ENCODE assay signal across 1 cellular context in the genomic region with DNA sequence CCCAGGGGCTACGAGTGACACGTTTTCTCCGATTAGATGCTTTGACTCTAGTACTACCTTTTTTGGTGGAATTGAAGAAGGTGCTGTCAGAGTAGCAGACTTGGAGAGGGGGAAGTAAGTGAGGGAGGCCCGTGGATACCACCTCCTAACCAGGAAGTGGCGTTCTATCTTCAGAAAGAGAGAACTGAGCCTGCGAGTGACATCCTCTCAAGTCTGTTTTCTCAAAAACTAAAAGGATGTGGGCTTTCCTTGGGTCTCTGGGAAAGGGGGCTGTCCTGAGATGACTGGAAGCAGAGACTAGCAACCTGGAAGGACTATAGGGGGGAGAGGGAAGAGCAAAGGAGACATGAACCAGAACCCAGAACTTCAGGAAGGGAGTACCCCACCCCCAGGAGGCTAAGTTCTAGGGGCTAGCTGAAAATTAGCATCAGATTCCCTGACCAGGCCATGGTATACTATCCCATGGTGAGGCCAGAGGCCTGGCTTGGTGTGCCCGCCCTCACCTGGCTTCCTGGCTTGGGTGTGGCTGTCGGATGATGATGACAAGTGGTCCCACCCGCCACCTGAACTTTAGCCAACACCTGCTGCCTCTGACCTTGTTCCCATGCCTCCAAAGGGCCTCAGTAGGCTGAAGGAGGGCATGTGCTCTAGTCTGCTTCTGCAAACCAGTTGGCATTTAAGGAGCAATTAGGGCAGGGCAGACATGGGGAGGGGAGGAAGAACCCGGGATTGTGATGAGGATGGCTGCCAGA.
TF ChIP-seq lines count a peak whose summit lies in the region.

No MANE protein-coding gene starts in this region.

TF ChIP-seq in HCT116, 20 proteins besides CTCF, POLR2A, EP300 and RAD21:
- TF ChIP-seq, protein P1, sequence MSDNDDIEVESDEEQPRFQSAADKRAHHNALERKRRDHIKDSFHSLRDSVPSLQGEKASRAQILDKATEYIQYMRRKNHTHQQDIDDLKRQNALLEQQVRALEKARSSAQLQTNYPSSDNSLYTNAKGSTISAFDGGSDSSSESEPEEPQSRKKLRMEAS (IDR thresholded peaks at IDR 0.05) = peak; percentile 14; the same call in 1 of the 2 replicates
- TF ChIP-seq SRF (IDR thresholded peaks at IDR 0.05; ENCODE audit: low read depth) (no peak), EZH2phosphoT487 (IDR thresholded peaks at IDR 0.05; ENCODE audit: borderline replicate concordance) (no peak)
